21 cellular contexts compared by ENCODE assay signal in the genomic region with DNA sequence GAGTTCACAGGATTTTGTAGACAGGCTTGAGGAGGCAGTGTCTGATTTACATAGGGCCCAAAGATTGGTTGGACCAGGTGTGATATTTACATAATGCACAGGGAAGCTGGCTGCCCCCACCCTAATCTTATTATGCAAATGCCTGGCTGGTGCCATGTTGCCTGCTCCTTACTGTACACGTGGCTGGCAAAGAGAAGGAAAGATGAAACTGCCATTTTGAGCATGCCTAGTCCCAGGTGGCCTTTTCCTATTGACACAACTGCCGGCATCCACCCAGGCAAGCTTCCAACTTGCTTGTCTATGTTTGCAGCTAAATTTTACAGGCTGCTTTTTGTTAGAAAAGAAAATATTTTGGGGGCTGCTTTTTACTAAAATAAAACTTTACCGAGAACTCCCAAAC.
DNase-seq lines count a peak whose midpoint lies in the region; ATAC-seq and TF ChIP-seq lines count a peak whose summit lies in the region.
"Had no signal": no experiment of that assay in that cellular context is flagged by ENCODE, and none has a peak within 500 bp of the region (broad histone marks: within the 10 kb centered on the region; RNA-seq: fewer than 3 reads in every experiment).

No MANE protein-coding gene starts in this region.

- intact Hi-C loops in CD4-positive, alpha-beta memory T cell (cut with micrococcal nuclease): no loop called here
- intact Hi-C loops in tibial artery (cut with DNase I; ENCODE audit: low total_unique reads): no loop called here

- H3K4me1 ChIP-seq in CD4-positive, alpha-beta memory T cell (ENCODE audit: insufficient read depth, low read length): no peaks in the 10 kb centered on the region
- H3K4me1 ChIP-seq in tibial artery: no peaks in the 10 kb centered on the region
- H3K4me1 ChIP-seq: sigmoid colon had no signal

- no peak overlapping the region for H3K27ac ChIP-seq in CD4-positive, alpha-beta memory T cell (ENCODE audit: low read depth, low read length)
- no peak overlapping the region for H3K27ac ChIP-seq in tibial artery
- H3K27ac ChIP-seq: ovary, sigmoid colon, thoracic aorta had no signal

- TF ChIP-seq EP300 in Ishikawa (IDR thresholded peaks at IDR 0.05; ENCODE audit: borderline replicate concordance): no peak

- TF ChIP-seq RAD21 in Ishikawa (IDR thresholded peaks at IDR 0.05; ENCODE audit: low read depth): no peak

- TF ChIP-seq CTCF in tibial artery (IDR thresholded peaks at IDR 0.05): no peak

- H3K36me3 Mint-ChIP-seq in CD4-positive, alpha-beta memory T cell: no peaks in the 10 kb centered on the region
- H3K36me3 Mint-ChIP-seq: stimulated activated memory B cell treated with anti-CD40 and anti-IgM and Interleukin-4, amounts not matched to agents 10 μg/mL and 1 μg/mL and 100 μg/mL, for 72 hours; T-cell had no signal

- no peak overlapping the region for H3K4me3 ChIP-seq in CD4-positive, alpha-beta memory T cell (ENCODE audit: low read length in 2 of 2)
- H3K4me3 ChIP-seq in tibial artery: no peak overlapping the region
- H3K4me3 ChIP-seq: ovary, sigmoid colon, thoracic aorta had no signal

- H3K27me3 Mint-ChIP-seq in CD4-positive, alpha-beta memory T cell: no peaks in the 10 kb centered on the region

- H3K27me3 ChIP-seq in CD4-positive, alpha-beta memory T cell (ENCODE audit: insufficient read depth, low read length): no peaks in the 10 kb centered on the region
- H3K27me3 ChIP-seq in tibial artery: no peaks in the 10 kb centered on the region
- H3K27me3 ChIP-seq: ovary, sigmoid colon had no signal

- no peaks in the 10 kb centered on the region for H3K4me1 Mint-ChIP-seq in CD4-positive, alpha-beta memory T cell
- H3K4me1 Mint-ChIP-seq: stimulated activated memory B cell treated with anti-CD40 and anti-IgM and Interleukin-4, amounts not matched to agents 10 μg/mL and 1 μg/mL and 100 μg/mL, for 72 hours; T-cell had no signal

- CTCF ChIA-PET in CD4-positive, alpha-beta memory T cell (lab: Charles Lee; ENCODE audit: partially characterized antibody): no interaction called here

- no peak overlapping the region for H3K27ac Mint-ChIP-seq in CD4-positive, alpha-beta memory T cell
- H3K27ac Mint-ChIP-seq: CD4-positive, alpha-beta T cell; stimulated activated memory B cell treated with anti-CD40 and anti-IgM and Interleukin-4, amounts not matched to agents 10 μg/mL and 1 μg/mL and 100 μg/mL, for 72 hours; T-cell had no signal

- H3K4me3 Mint-ChIP-seq in CD4-positive, alpha-beta memory T cell: no peak overlapping the region
- H3K4me3 Mint-ChIP-seq: CD4-positive, alpha-beta T cell; stimulated activated memory B cell treated with anti-CD40 and anti-IgM and Interleukin-4, amounts not matched to agents 10 μg/mL and 1 μg/mL and 100 μg/mL, for 72 hours; T-cell had no signal

- ATAC-seq in GM19395 (IDR thresholded peaks at IDR 0.05; ENCODE audit: unreplicated experiment) (no peak), GM19463 (IDR thresholded peaks at IDR 0.05; ENCODE audit: unreplicated experiment) (no peak)
- ATAC-seq: stimulated activated memory B cell treated with anti-CD40 and anti-IgM and Interleukin-4, amounts not matched to agents 10 μg/mL and 1 μg/mL and 100 μg/mL, for 72 hours; T-cell had no signal

- H3K9me3 ChIP-seq in CD4-positive, alpha-beta memory T cell (ENCODE audit: control insufficient read depth in 1 of 2, low read length in 2 of 2): no peaks in the 10 kb centered on the region
- no peaks in the 10 kb centered on the region for H3K9me3 ChIP-seq in tibial artery
- H3K9me3 ChIP-seq: ovary, sigmoid colon, thoracic aorta had no signal

- DNase-seq in A172 (ENCODE audit: low spot score): peak; percentile 16
- peak; percentile 95 for DNase-seq in NCI-H2171 treated with DMSO at 0.1 percent for 48 hours (lab: John Stamatoyannopoulos, UW)
- peak; percentile 36 for DNase-seq in RPMI8226
- no peak for DNase-seq in CD4-positive, alpha-beta memory T cell
- no peak for DNase-seq in tibial artery
- DNase-seq: activated CD4-positive, alpha-beta T cell treated with anti-CD3 and anti-CD28 coated beads, Interleukin-2, amount 50 U/mL, for 4 hours; activated naive CD4-positive, alpha-beta T cell; CD4-positive, alpha-beta T cell; erythroblast; foreskin melanocyte; hypothalamus; islet precursor cell; Karpas-422; ovary; sigmoid colon; T-cell had no signal

- H3K36me3 ChIP-seq in CD4-positive, alpha-beta memory T cell (ENCODE audit: insufficient read depth, low read length): no peaks in the 10 kb centered on the region
- H3K36me3 ChIP-seq in tibial artery: no peaks in the 10 kb centered on the region
- H3K36me3 ChIP-seq: ovary, sigmoid colon, thoracic aorta had no signal

- POLR2A ChIA-PET in CD4-positive, alpha-beta memory T cell (lab: Charles Lee; ENCODE audit: partially characterized antibody): no interaction called here

- H3K9me3 Mint-ChIP-seq in CD4-positive, alpha-beta memory T cell: no peaks in the 10 kb centered on the region
- H3K9me3 Mint-ChIP-seq: CD4-positive, alpha-beta T cell; stimulated activated memory B cell treated with anti-CD40 and anti-IgM and Interleukin-4, amounts not matched to agents 10 μg/mL and 1 μg/mL and 100 μg/mL, for 72 hours; T-cell had no signal

TF ChIP-seq in Ishikawa, 13 proteins besides CTCF, POLR2A, EP300 and RAD21:
- TF ChIP-seq MAX (IDR thresholded peaks at IDR 0.05) (peak; percentile 71; the same call in 1 of the 2 replicates), TCF12 (IDR thresholded peaks at IDR 0.05; ENCODE audit: low read depth) (no peak), YY1 (IDR thresholded peaks at IDR 0.05; ENCODE audit: low read depth) (peak; percentile 71)
- TF ChIP-seq, protein P1, sequence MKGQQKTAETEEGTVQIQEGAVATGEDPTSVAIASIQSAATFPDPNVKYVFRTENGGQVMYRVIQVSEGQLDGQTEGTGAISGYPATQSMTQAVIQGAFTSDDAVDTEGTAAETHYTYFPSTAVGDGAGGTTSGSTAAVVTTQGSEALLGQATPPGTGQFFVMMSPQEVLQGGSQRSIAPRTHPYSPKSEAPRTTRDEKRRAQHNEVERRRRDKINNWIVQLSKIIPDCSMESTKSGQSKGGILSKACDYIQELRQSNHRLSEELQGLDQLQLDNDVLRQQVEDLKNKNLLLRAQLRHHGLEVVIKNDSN (IDR thresholded peaks at IDR 0.05): peak; percentile 19; the same call in 1 of the 2 replicates

Comparison
In these comparisons a context has a peak if more than half of its experiments do, and no peak if none do; other contexts are left out.
1. DNase-seq: peak in A172 (single experiment), NCI-H2171 treated with DMSO at 0.1 percent for 48 hours (single experiment) and RPMI8226 (single experiment); none in CD4-positive, alpha-beta memory T cell (0 of 5) and tibial artery (0 of 2).